ENCODE assay signal across 18 cellular contexts in the genomic region with DNA sequence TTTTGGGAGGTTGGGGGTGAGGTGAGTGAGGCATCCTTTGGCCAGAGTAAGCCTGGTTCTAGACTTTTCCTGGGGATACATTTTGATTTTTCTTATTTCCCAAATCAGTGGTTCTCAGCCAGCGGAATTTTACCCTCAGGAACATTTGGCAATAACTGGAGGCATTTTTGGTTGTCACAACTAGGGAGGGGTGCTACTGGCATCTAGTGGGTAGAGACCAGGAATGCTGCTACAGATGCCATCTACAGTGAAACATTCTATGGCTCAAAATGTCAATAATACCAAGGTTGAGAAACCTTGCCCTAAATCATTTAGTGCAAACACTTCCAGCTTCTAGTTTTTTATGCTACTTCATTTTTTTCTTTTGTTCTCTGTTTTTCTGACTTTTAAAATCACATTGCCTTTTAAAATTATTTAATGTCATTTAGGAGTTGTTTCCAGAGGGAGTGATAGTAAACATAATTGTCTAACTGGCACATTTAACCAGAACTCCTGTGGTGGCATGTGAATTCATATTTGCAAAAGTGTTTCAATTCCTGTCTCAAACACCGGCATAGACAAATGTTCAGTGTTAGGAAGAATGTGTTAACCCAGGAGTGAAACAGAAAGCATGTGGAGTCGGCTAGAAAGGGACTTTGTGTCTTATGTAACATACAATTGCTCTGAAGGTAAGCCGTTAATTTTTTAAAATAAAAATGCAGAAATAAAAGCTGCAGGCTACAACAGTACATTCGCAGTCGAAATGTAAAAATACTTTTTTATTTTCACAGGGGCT. TPM values are rescaled to one million over a fixed set of nuclear protein-coding genes. Genes with fewer than 3 reads are reported as not detected.
DNase-seq lines count a peak whose midpoint lies in the region; ATAC-seq, FAIRE-seq and TF ChIP-seq lines count a peak whose summit lies in the region.
"Had no signal": no experiment of that assay in that cellular context is flagged by ENCODE, and none has a peak within 500 bp of the region (broad histone marks: within the 10 kb centered on the region; RNA-seq: fewer than 3 reads in every experiment).

No MANE protein-coding gene starts in this region.

- peak overlapping the region; percentile 61 for H2AFZ ChIP-seq in OCI-LY3 (ENCODE audit: low read depth, low read length)
- H2AFZ ChIP-seq in hepatocyte, result no peak overlapping the region

- H4K20me1 ChIP-seq in OCI-LY3 (ENCODE audit: insufficient read depth, low read length) (no peaks in the 10 kb centered on the region), hepatocyte (ENCODE audit: insufficient read depth, poor library complexity, severe bottlenecking) (no peaks in the 10 kb centered on the region)

- in situ Hi-C loops in ACHN (cut with HindIII; ENCODE audit: low pct_ligation_motif_present, low pct_unique_long_range_greater_than_20kb, low sequenced_read_pairs), result no loop called here

- DNase-seq in ACHN, result peak; percentile 43
- no peak for DNase-seq in kidney
- DNase-seq in activated gamma-delta T cell (lab: John Stamatoyannopoulos, UW), result no peak
- no peak for DNase-seq in hepatocyte (ENCODE audit: low spot score)
- DNase-seq in omental fat pad (ENCODE audit: low spot score), result no peak
- DNase-seq: activated CD4-positive, alpha-beta memory T cell treated with anti-CD3 and anti-CD28 coated beads for 36 hours; activated naive CD4-positive, alpha-beta T cell treated with Interleukin-2 at 50 U/mL for 16 hours; AML-193; immature natural killer cell; NCI-H1105; NCI-H82; stimulated activated CD4-positive, alpha-beta T cell treated with anti-CD3 and anti-CD28 coated beads, Interleukin-12 subunit alpha, Interleukin-12 subunit beta, amount 100 ng/mL, for 4 hours; uterus had no signal

- H3K79me2 ChIP-seq in OCI-LY3 (ENCODE audit: low read length) (no peaks in the 10 kb centered on the region), hepatocyte (no peaks in the 10 kb centered on the region)

- H3K4me3 ChIP-seq in OCI-LY3 (ENCODE audit: low read length) (peak overlapping the region; percentile 56), kidney (ENCODE audit: low read length in 2 of 2) (peak overlapping the region; percentile 18 to 54), hepatocyte (no peak overlapping the region)
- H3K4me3 ChIP-seq: uterus had no signal

- H3K9me2 ChIP-seq in hepatocyte (replicated peaks; ENCODE audit: insufficient read depth), result no peaks in the 10 kb centered on the region

- 85% methylated on average over 6 of the region's 6 CpGs for WGBS in hepatocyte (ENCODE audit: low lambda C conversion rate, missing lambda C conversion rate)

- 0 out of 2 replicates have a peak overlapping the region, but pooled peaks have one; percentile 9 for H3K27ac ChIP-seq in OCI-LY3 (ENCODE audit: low read length)
- no peak overlapping the region for H3K27ac ChIP-seq in kidney (ENCODE audit: low read depth in 2 of 2, low read length in 2 of 2)
- no peak overlapping the region for H3K27ac ChIP-seq in hepatocyte
- H3K27ac ChIP-seq: HL-60, uterus had no signal

- H3K4me1 ChIP-seq in OCI-LY3 (ENCODE audit: low read length) (peaks cover 14% of the 10 kb centered on the region), kidney (ENCODE audit: control insufficient read depth in 1 of 2, insufficient read depth in 1 of 2, low read depth in 1 of 2, low read length in 2 of 2) (peaks cover 2 to 21% of the 10 kb centered on the region in 2 donors), hepatocyte (ENCODE audit: insufficient read depth) (no peaks in the 10 kb centered on the region)
- H3K4me1 ChIP-seq: uterus had no signal

- H3K27me3 ChIP-seq in OCI-LY3 (ENCODE audit: low read depth, low read length), result no peaks in the 10 kb centered on the region
- no peaks in the 10 kb centered on the region for H3K27me3 ChIP-seq in hepatocyte
- H3K27me3 ChIP-seq: uterus had no signal

- peak; percentile 48 for ATAC-seq in GM19043 (IDR thresholded peaks at IDR 0.05; ENCODE audit: low read depth, unreplicated experiment)
- no peak for ATAC-seq in omental fat pad (ENCODE audit: low FRiP score)
- no peak for ATAC-seq in GM19397 (IDR thresholded peaks at IDR 0.05; ENCODE audit: unreplicated experiment)
- ATAC-seq: esophagus mucosa had no signal

- peak; percentile 53 for TF ChIP-seq CTCF in OCI-LY3 (IDR thresholded peaks at IDR 0.05; ENCODE audit: low read depth, low read length)
- TF ChIP-seq CTCF in kidney (IDR thresholded peaks at IDR 0.05; ENCODE audit: borderline replicate concordance, extremely low read depth, insufficient read depth), result no peak
- TF ChIP-seq CTCF in hepatocyte (IDR thresholded peaks at IDR 0.05; ENCODE audit: poor library complexity), result no peak
- TF ChIP-seq CTCF in omental fat pad (IDR thresholded peaks at IDR 0.05), result no peak

- H3K9ac ChIP-seq in OCI-LY3 (ENCODE audit: low read length) (peak overlapping the region; percentile 49), kidney (ENCODE audit: low read length in 2 of 2) (peak overlapping the region in 1 of 2 donors; percentile 62)

- H3K9me3 ChIP-seq in OCI-LY3 (ENCODE audit: insufficient read depth, low read length), result no peaks in the 10 kb centered on the region
- H3K9me3 ChIP-seq in kidney (ENCODE audit: control insufficient read depth in 1 of 2, low read length in 2 of 2), result no peaks in the 10 kb centered on the region
- no peaks in the 10 kb centered on the region for H3K9me3 ChIP-seq in hepatocyte (ENCODE audit: low read depth)
- H3K9me3 ChIP-seq: uterus had no signal

- intact Hi-C loops in kidney (cut with DNase I), result no loop called here

- H3K4me2 ChIP-seq in OCI-LY3 (ENCODE audit: low read length) (peak overlapping the region; percentile 83), hepatocyte (no peak overlapping the region)

- no peaks in the 10 kb centered on the region for H3K36me3 ChIP-seq in OCI-LY3 (replicated peaks; ENCODE audit: low read depth, low read length)
- no peaks in the 10 kb centered on the region for H3K36me3 ChIP-seq in kidney (ENCODE audit: control insufficient read depth in 1 of 2, insufficient read depth in 2 of 2, low read length in 2 of 2)
- H3K36me3 ChIP-seq in hepatocyte (replicated peaks; ENCODE audit: insufficient read depth, low read depth), result no peaks in the 10 kb centered on the region
- H3K36me3 ChIP-seq: uterus had no signal

- FAIRE-seq in kidney (lab: Jason Lieb, UNC), result no peak

RNA-seq across cellular contexts. Expression of gene QRSL1, which starts 59.0 kb away (rescaled TPM):
- total RNA-seq in kidney (18.0 TPM), hepatocyte (13.6 and 16.1 TPM in 2 replicates), omental fat pad (1 to 10 TPM; 6.8 to 8.0 (median 8.0) TPM)
- polyA plus RNA-seq in kidney (ENCODE audit: insufficient read depth, low read depth, low replicate concordance) (12.5 TPM), hepatocyte (9.9 and 11.4 TPM in 2 replicates)

RNA-seq across cellular contexts. Expression of gene RTN4IP1, which starts 59.1 kb away (rescaled TPM):
- total RNA-seq in kidney (8.9 TPM), hepatocyte (4.9 and 8.5 TPM in 2 replicates), omental fat pad (1 to 10 TPM; 1.1 to 3.7 (median 2.7) TPM)
- polyA plus RNA-seq in kidney (ENCODE audit: insufficient read depth, low read depth, low replicate concordance) (19.3 TPM), hepatocyte (6.0 and 6.2 TPM in 2 replicates)
